In genomic region chr7:114988035-114988434, GRCh38 we compare ENCODE assay signal across 17 cellular contexts.
DNase-seq lines count a peak whose midpoint lies in the region; ATAC-seq, FAIRE-seq and TF ChIP-seq lines count a peak whose summit lies in the region.
"Had no signal": no experiment of that assay in that cellular context is flagged by ENCODE, and none has a peak within 500 bp of the region (broad histone marks: within the 10 kb centered on the region; RNA-seq: fewer than 3 reads in every experiment).

No MANE protein-coding gene starts in this region.

- H3K4me1 ChIP-seq in A549, result peaks cover 54% of the 10 kb centered on the region
- peaks cover 36% of the 10 kb centered on the region for H3K4me1 ChIP-seq in adipocyte (ENCODE audit: control insufficient read depth, insufficient read depth, low read length)
- peaks cover 36% of the 10 kb centered on the region for H3K4me1 ChIP-seq in osteoblast (ENCODE audit: insufficient read depth, low read length)
- H3K4me1 ChIP-seq: Peyer's patch had no signal

- no peaks in the 10 kb centered on the region for H3K27me3 ChIP-seq in adipocyte (replicated peaks; ENCODE audit: control insufficient read depth, insufficient read depth, low read length)
- no peaks in the 10 kb centered on the region for H3K27me3 ChIP-seq in osteoblast (ENCODE audit: insufficient read depth, low read length)
- H3K27me3 ChIP-seq: Peyer's patch had no signal

- no peak for TF ChIP-seq RAD21 in A549 (conservative IDR thresholded peaks at IDR 0.05 in 1 of 2, IDR thresholded peaks at IDR 0.05 in 1 of 2)

- no peak for TF ChIP-seq EP300 in A549 (IDR thresholded peaks at IDR 0.05)

- H3K4me2 ChIP-seq in A549, result peak overlapping the region; percentile 72
- H3K4me2 ChIP-seq in osteoblast (ENCODE audit: insufficient read depth, low read length), result peak overlapping the region; percentile 58

- H4K20me1 ChIP-seq in osteoblast (ENCODE audit: insufficient read depth, low read length), result no peaks in the 10 kb centered on the region

- TF ChIP-seq POLR2A in A549 (IDR thresholded peaks at IDR 0.05; ENCODE audit: low read length), result no peak

- POLR2A ChIA-PET in A549 (lab: Yijun Ruan, JAX), result no interaction called here

- CTCF ChIA-PET in A549 (lab: Yijun Ruan, JAX), result no interaction called here

- peak overlapping the region; percentile 74 to 76 for H3K27ac ChIP-seq in A549
- peak overlapping the region; percentile 67 for H3K27ac ChIP-seq in osteoblast (ENCODE audit: low read depth, low read length)

- H3K9ac ChIP-seq in adipocyte (ENCODE audit: low read length), result peak overlapping the region; percentile 26

- DNase-seq in A549 (ENCODE audit: low read depth in 1 of 2, low spot score in 1 of 2), result no peak
- no peak for DNase-seq in adipocyte (ENCODE audit: low read depth)
- peak; percentile 39 for DNase-seq in foreskin melanocyte
- no peak for DNase-seq in osteoblast (ENCODE audit: insufficient read length, low spot score, missing footprints)
- DNase-seq in GM20000 (ENCODE audit: low spot score), result no peak
- DNase-seq: DMS79, NCI-H1105 treated with DMSO at 0.1 percent for 48 hours, NCI-H187 treated with DMSO at 0.1 percent for 48 hours, NCI-H2171, NCI-H774, Peyer's patch, SHP77 treated with DMSO at 0.1 percent for 48 hours had no signal

- 82% methylated on average over 1 of the region's 1 CpG for WGBS in A549 (ENCODE audit: missing lambda C conversion rate)

- H3K79me2 ChIP-seq in osteoblast (ENCODE audit: insufficient read depth, low read length), result peaks cover 8% of the 10 kb centered on the region

- H3K36me3 ChIP-seq in adipocyte (ENCODE audit: control insufficient read depth, insufficient read depth, low read length, severe bottlenecking) (peaks cover 34% of the 10 kb centered on the region), osteoblast (ENCODE audit: insufficient read depth, low read length) (peaks cover 4% of the 10 kb centered on the region)
- H3K36me3 ChIP-seq: Peyer's patch had no signal

- H2AFZ ChIP-seq in osteoblast (ENCODE audit: low read length), result no peak overlapping the region
- H2AFZ ChIP-seq: GM23338 had no signal

- no peak for TF ChIP-seq CTCF in A549 (IDR thresholded peaks at IDR 0.05)
- TF ChIP-seq CTCF in osteoblast (IDR thresholded peaks at IDR 0.05; ENCODE audit: extremely low read depth, low read depth, low read length), result no peak
- TF ChIP-seq CTCF in GM20000 (IDR thresholded peaks at IDR 0.05; ENCODE audit: extremely low read depth, missing control alignments), result no peak

- H3K9me3 ChIP-seq in A549 (no peaks in the 10 kb centered on the region), adipocyte (ENCODE audit: control insufficient read depth, low read length) (no peaks in the 10 kb centered on the region), osteoblast (ENCODE audit: low read depth, low read length) (no peaks in the 10 kb centered on the region)
- H3K9me3 ChIP-seq: Peyer's patch had no signal

- no peak overlapping the region for H3K4me3 ChIP-seq in A549
- H3K4me3 ChIP-seq in adipocyte (ENCODE audit: low read length), result peak overlapping the region; percentile 52
- no peak overlapping the region for H3K4me3 ChIP-seq in osteoblast (ENCODE audit: insufficient read depth, low read length)
- H3K4me3 ChIP-seq: GM23338, Peyer's patch had no signal

- ATAC-seq in A549 (no peak; a peak in 1 of 6 replicates), HG02970 (IDR thresholded peaks at IDR 0.05; ENCODE audit: low FRiP score, unreplicated experiment) (no peak), GM21576 (IDR thresholded peaks at IDR 0.05; ENCODE audit: unreplicated experiment) (no peak), esophagus mucosa (no peak)
- ATAC-seq: GM23338, HepG2 had no signal

- no peak for FAIRE-seq in A549 (lab: Jason Lieb, UNC)
- FAIRE-seq: HepG2 had no signal

TF ChIP-seq in A549, 52 proteins besides CTCF, POLR2A, EP300 and RAD21:
- TF ChIP-seq KDM5A (IDR thresholded peaks at IDR 0.05), result no peak
- no peak for TF ChIP-seq EHF (CRISPR knock-in tag; IDR thresholded peaks at IDR 0.05)
- TF ChIP-seq HEYL (CRISPR knock-in tag; IDR thresholded peaks at IDR 0.05), result no peak
- no peak for TF ChIP-seq MAFK (IDR thresholded peaks at IDR 0.05; ENCODE audit: partially characterized antibody)
- no peak for TF ChIP-seq RCOR1 (IDR thresholded peaks at IDR 0.05; ENCODE audit: low read depth, low read length)
- TF ChIP-seq ESRRA (IDR thresholded peaks at IDR 0.05; ENCODE audit: borderline replicate concordance, low read length), result no peak
- no peak for TF ChIP-seq EHMT2 (IDR thresholded peaks at IDR 0.05; ENCODE audit: low read depth)
TF ChIP-seq in A549: peak in this region for 0.
